In genomic region chr5:124755565-124755964, GRCh38 we compare ENCODE assay signal across 9 cellular contexts. TPM values are rescaled to one million over a fixed set of nuclear protein-coding genes. Genes with fewer than 3 reads are reported as not detected.
DNase-seq lines count a peak whose midpoint lies in the region; ATAC-seq lines count a peak whose summit lies in the region.
"Had no signal": no experiment of that assay in that cellular context is flagged by ENCODE, and none has a peak within 500 bp of the region (broad histone marks: within the 10 kb centered on the region; RNA-seq: fewer than 3 reads in every experiment).

No MANE protein-coding gene starts in this region.

- H3K4me1 ChIP-seq in SJCRH30 = no peaks in the 10 kb centered on the region; the same call in 1 of the 2 replicates
- H3K4me1 ChIP-seq: vagina had no signal

- intact Hi-C loops in Right ventricle myocardium inferior (cut with DNase I) = no loop called here

- no peak for ATAC-seq in Right ventricle myocardium inferior
- ATAC-seq in HG03108 (IDR thresholded peaks at IDR 0.05; ENCODE audit: unreplicated experiment) = no peak

- H3K36me3 ChIP-seq in SJCRH30 = no peaks in the 10 kb centered on the region
- H3K36me3 ChIP-seq: vagina had no signal

- no peak overlapping the region for H3K27ac ChIP-seq in SJCRH30
- H3K27ac ChIP-seq: vagina had no signal

- H3K4me3 ChIP-seq in SJCRH30 = no peak overlapping the region
- H3K4me3 ChIP-seq: vagina had no signal

- DNase-seq in NK-92 treated with Interleukin-12 subunit alpha and Interleukin-12 subunit beta, amount 100 ng/mL, for 24 hours (lab: John Stamatoyannopoulos, UW) = peak; percentile 40
- no peak for DNase-seq in NK-92 (lab: John Stamatoyannopoulos, UW; ENCODE audit: unreplicated experiment)
- peak; percentile 47 to 73 for DNase-seq in SJCRH30
- DNase-seq in foreskin melanocyte = peak; percentile 93
- DNase-seq in superior temporal gyrus (ENCODE audit: extremely low spot score) = peak; percentile 87
- DNase-seq in NCI-H2171 treated with DMSO at 0.1 percent for 48 hours (lab: John Stamatoyannopoulos, UW) = no peak
- DNase-seq in Right ventricle myocardium inferior (ENCODE audit: missing footprints) = no peak

- no peaks in the 10 kb centered on the region for H3K9me3 ChIP-seq in SJCRH30 (replicated peaks)
- H3K9me3 ChIP-seq: vagina had no signal

- no peaks in the 10 kb centered on the region for H3K27me3 ChIP-seq in SJCRH30
- H3K27me3 ChIP-seq: vagina had no signal

RNA-seq across cellular contexts. Expression of gene ZNF608, which starts 9.1 kb away (rescaled TPM):
- 10.9 and 12.6 TPM in 2 replicates for total RNA-seq in SJCRH30 (2014; rRNA removed; shearing (Covaris generic))
- 9.3 TPM for total RNA-seq in Right ventricle myocardium inferior

Comparison
In these comparisons a context has a peak if more than half of its experiments do, and no peak if none do; other contexts are left out.
1. DNase-seq: peak in NK-92 treated with Interleukin-12 subunit alpha and Interleukin-12 subunit beta, amount 100 ng/mL, for 24 hours (single experiment), SJCRH30 (2 of 2), foreskin melanocyte (single experiment) and superior temporal gyrus (single experiment); none in NK-92 (single experiment), NCI-H2171 treated with DMSO at 0.1 percent for 48 hours (single experiment) and Right ventricle myocardium inferior (single experiment).